1 cellular context compared by ENCODE assay signal in the genomic region with DNA sequence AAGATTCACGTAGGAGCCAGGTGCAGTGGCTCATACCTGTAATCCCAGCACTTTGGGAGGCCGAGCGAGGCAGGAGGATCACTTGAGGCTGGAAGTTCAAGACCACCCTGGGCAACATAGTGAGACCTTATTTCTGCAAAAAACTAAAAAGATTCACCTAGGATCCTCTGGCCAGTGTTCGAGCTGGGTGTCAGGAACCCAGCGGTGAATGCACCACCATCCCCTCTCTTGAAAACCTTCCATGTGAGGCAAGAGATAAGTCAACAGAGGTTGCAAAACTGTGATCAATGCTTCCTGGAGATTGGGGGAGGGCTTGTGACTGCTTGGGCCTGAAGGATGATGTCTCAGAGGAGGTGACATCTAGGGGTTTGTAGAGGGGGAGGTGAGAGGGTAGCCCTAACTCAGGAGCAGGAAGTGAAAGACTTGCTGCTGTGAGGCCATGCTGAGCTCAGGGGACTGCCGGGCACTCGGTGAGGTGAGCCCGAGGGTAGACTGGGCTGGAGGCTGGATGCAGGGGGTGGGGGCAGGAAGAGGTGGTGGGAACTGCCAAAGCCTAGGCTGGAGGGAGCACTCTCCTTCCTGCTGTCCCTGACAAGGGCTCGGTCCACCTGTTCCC.
TF ChIP-seq lines count a peak whose summit lies in the region.

No MANE protein-coding gene starts in this region.

TF ChIP-seq in HepG2, 621 proteins besides CTCF, POLR2A, EP300 and RAD21 (continued from another document and continues in another):
- TF ChIP-seq, protein P1, sequence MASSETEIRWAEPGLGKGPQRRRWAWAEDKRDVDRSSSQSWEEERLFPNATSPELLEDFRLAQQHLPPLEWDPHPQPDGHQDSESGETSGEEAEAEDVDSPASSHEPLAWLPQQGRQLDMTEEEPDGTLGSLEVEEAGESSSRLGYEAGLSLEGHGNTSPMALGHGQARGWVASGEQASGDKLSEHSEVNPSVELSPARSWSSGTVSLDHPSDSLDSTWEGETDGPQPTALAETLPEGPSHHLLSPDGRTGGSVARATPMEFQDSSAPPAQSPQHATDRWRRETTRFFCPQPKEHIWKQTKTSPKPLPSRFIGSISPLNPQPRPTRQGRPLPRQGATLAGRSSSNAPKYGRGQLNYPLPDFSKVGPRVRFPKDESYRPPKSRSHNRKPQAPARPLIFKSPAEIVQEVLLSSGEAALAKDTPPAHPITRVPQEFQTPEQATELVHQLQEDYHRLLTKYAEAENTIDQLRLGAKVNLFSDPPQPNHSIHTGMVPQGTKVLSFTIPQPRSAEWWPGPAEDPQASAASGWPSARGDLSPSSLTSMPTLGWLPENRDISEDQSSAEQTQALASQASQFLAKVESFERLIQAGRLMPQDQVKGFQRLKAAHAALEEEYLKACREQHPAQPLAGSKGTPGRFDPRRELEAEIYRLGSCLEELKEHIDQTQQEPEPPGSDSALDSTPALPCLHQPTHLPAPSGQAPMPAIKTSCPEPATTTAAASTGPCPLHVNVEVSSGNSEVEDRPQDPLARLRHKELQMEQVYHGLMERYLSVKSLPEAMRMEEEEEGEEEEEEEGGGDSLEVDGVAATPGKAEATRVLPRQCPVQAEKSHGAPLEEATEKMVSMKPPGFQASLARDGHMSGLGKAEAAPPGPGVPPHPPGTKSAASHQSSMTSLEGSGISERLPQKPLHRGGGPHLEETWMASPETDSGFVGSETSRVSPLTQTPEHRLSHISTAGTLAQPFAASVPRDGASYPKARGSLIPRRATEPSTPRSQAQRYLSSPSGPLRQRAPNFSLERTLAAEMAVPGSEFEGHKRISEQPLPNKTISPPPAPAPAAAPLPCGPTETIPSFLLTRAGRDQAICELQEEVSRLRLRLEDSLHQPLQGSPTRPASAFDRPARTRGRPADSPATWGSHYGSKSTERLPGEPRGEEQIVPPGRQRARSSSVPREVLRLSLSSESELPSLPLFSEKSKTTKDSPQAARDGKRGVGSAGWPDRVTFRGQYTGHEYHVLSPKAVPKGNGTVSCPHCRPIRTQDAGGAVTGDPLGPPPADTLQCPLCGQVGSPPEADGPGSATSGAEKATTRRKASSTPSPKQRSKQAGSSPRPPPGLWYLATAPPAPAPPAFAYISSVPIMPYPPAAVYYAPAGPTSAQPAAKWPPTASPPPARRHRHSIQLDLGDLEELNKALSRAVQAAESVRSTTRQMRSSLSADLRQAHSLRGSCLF (CRISPR knock-in tag; IDR thresholded peaks at IDR 0.05; ENCODE audit: borderline replicate concordance): no peak
- TF ChIP-seq, protein P2, sequence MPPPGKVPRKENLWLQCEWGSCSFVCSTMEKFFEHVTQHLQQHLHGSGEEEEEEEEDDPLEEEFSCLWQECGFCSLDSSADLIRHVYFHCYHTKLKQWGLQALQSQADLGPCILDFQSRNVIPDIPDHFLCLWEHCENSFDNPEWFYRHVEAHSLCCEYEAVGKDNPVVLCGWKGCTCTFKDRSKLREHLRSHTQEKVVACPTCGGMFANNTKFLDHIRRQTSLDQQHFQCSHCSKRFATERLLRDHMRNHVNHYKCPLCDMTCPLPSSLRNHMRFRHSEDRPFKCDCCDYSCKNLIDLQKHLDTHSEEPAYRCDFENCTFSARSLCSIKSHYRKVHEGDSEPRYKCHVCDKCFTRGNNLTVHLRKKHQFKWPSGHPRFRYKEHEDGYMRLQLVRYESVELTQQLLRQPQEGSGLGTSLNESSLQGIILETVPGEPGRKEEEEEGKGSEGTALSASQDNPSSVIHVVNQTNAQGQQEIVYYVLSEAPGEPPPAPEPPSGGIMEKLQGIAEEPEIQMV (CRISPR knock-in tag; IDR thresholded peaks at IDR 0.05; ENCODE audit: low read depth): no peak; the same call in 1 of the 2 replicates
- TF ChIP-seq ZKSCAN8 (CRISPR knock-in tag; IDR thresholded peaks at IDR 0.05; ENCODE audit: borderline replicate concordance): peak; percentile 72; the same call in 1 of the 2 replicates
- no peak for TF ChIP-seq SALL2 (CRISPR knock-in tag; IDR thresholded peaks at IDR 0.05)
- TF ChIP-seq, protein P3, sequence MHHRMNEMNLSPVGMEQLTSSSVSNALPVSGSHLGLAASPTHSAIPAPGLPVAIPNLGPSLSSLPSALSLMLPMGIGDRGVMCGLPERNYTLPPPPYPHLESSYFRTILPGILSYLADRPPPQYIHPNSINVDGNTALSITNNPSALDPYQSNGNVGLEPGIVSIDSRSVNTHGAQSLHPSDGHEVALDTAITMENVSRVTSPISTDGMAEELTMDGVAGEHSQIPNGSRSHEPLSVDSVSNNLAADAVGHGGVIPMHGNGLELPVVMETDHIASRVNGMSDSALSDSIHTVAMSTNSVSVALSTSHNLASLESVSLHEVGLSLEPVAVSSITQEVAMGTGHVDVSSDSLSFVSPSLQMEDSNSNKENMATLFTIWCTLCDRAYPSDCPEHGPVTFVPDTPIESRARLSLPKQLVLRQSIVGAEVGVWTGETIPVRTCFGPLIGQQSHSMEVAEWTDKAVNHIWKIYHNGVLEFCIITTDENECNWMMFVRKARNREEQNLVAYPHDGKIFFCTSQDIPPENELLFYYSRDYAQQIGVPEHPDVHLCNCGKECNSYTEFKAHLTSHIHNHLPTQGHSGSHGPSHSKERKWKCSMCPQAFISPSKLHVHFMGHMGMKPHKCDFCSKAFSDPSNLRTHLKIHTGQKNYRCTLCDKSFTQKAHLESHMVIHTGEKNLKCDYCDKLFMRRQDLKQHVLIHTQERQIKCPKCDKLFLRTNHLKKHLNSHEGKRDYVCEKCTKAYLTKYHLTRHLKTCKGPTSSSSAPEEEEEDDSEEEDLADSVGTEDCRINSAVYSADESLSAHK (CRISPR knock-in tag; IDR thresholded peaks at IDR 0.05; ENCODE audit: borderline replicate concordance): no peak
- no peak for TF ChIP-seq ZNF781 (CRISPR knock-in tag; IDR thresholded peaks at IDR 0.05; ENCODE audit: borderline replicate concordance, not compliant biosample characterization)
- TF ChIP-seq ZNF264 (CRISPR knock-in tag; IDR thresholded peaks at IDR 0.05): no peak
- no peak for TF ChIP-seq RARG (CRISPR knock-in tag; IDR thresholded peaks at IDR 0.05; ENCODE audit: low read depth)
- TF ChIP-seq TEAD3 (CRISPR knock-in tag; optimal IDR thresholded peaks at IDR 0.05; ENCODE audit: borderline replicate concordance): peak; percentile 81
- no peak for TF ChIP-seq NFKB2 (CRISPR knock-in tag; IDR thresholded peaks at IDR 0.05; ENCODE audit: borderline replicate concordance)
- TF ChIP-seq HNRNPUL1 (IDR thresholded peaks at IDR 0.05; ENCODE audit: low read depth, low read length): no peak
- TF ChIP-seq, protein P4, sequence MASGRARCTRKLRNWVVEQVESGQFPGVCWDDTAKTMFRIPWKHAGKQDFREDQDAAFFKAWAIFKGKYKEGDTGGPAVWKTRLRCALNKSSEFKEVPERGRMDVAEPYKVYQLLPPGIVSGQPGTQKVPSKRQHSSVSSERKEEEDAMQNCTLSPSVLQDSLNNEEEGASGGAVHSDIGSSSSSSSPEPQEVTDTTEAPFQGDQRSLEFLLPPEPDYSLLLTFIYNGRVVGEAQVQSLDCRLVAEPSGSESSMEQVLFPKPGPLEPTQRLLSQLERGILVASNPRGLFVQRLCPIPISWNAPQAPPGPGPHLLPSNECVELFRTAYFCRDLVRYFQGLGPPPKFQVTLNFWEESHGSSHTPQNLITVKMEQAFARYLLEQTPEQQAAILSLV (CRISPR knock-in tag; IDR thresholded peaks at IDR 0.05; ENCODE audit: borderline replicate concordance): peak; percentile 78; the same call in 1 of the 2 replicates
- 0 out of 2 replicates have a peak, but pooled peaks have one; percentile 13 for TF ChIP-seq TBX3 (IDR thresholded peaks at IDR 0.05; ENCODE audit: borderline replicate concordance)
- TF ChIP-seq, protein P5, sequence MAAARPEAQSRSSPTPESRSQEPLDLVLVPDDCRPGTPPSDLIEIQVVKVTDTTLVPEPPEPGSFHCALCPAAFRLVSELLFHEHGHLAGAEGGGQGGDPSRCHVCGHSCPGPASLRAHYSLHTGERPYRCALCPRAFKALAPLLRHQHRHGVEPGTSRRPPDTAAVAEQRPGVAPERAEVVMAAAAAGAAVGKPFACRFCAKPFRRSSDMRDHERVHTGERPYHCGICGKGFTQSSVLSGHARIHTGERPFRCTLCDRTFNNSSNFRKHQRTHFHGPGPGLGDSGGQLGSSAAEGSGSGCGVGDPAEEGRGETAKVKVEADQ (CRISPR knock-in tag; IDR thresholded peaks at IDR 0.05; ENCODE audit: borderline replicate concordance): peak; percentile 39; the same call in 1 of the 2 replicates
- no peak for TF ChIP-seq HMGA1 (CRISPR knock-in tag; conservative IDR thresholded peaks at IDR 0.05)
- TF ChIP-seq ZNF235 (CRISPR knock-in tag; IDR thresholded peaks at IDR 0.05; ENCODE audit: borderline replicate concordance): no peak
- TF ChIP-seq, protein P6, sequence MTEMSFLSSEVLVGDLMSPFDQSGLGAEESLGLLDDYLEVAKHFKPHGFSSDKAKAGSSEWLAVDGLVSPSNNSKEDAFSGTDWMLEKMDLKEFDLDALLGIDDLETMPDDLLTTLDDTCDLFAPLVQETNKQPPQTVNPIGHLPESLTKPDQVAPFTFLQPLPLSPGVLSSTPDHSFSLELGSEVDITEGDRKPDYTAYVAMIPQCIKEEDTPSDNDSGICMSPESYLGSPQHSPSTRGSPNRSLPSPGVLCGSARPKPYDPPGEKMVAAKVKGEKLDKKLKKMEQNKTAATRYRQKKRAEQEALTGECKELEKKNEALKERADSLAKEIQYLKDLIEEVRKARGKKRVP (CRISPR knock-in tag; IDR thresholded peaks at IDR 0.05): peak in 1 of 2 experiments; percentile 84; a peak in 2 of 4 replicates
- peak; percentile 74; the same call in 1 of the 2 replicates for TF ChIP-seq NR2F2 (IDR thresholded peaks at IDR 0.05; ENCODE audit: borderline replicate concordance, low read depth)
- TF ChIP-seq ZNF446 (CRISPR knock-in tag; IDR thresholded peaks at IDR 0.05): no peak
- TF ChIP-seq MAX (IDR thresholded peaks at IDR 0.05): peak; percentile 81
- TF ChIP-seq, protein P7, sequence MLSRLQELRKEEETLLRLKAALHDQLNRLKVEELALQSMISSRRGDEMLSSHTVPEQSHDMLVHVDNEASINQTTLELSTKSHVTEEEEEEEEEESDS (CRISPR knock-in tag; IDR thresholded peaks at IDR 0.05; ENCODE audit: borderline replicate concordance): peak; percentile 57; the same call in 1 of the 2 replicates
- TF ChIP-seq, protein P8, sequence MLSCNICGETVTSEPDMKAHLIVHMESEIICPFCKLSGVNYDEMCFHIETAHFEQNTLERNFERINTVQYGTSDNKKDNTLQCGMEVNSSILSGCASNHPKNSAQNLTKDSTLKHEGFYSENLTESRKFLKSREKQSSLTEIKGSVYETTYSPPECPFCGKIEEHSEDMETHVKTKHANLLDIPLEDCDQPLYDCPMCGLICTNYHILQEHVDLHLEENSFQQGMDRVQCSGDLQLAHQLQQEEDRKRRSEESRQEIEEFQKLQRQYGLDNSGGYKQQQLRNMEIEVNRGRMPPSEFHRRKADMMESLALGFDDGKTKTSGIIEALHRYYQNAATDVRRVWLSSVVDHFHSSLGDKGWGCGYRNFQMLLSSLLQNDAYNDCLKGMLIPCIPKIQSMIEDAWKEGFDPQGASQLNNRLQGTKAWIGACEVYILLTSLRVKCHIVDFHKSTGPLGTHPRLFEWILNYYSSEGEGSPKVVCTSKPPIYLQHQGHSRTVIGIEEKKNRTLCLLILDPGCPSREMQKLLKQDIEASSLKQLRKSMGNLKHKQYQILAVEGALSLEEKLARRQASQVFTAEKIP (CRISPR knock-in tag; IDR thresholded peaks at IDR 0.05; ENCODE audit: borderline replicate concordance): no peak
- TF ChIP-seq HIVEP1 (CRISPR knock-in tag; IDR thresholded peaks at IDR 0.05): peak; percentile 91
- no peak for TF ChIP-seq E2F1 (CRISPR knock-in tag; IDR thresholded peaks at IDR 0.05)
- TF ChIP-seq, protein P9, sequence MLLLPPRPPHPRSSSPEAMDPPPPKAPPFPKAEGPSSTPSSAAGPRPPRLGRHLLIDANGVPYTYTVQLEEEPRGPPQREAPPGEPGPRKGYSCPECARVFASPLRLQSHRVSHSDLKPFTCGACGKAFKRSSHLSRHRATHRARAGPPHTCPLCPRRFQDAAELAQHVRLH (CRISPR knock-in tag; IDR thresholded peaks at IDR 0.05; ENCODE audit: borderline replicate concordance, low read depth): peak; percentile 87
- TF ChIP-seq ISL2 (CRISPR knock-in tag; IDR thresholded peaks at IDR 0.05): peak; percentile 73; the same call in 1 of the 2 replicates
- TF ChIP-seq ZNF367 (CRISPR knock-in tag; IDR thresholded peaks at IDR 0.05; ENCODE audit: borderline replicate concordance): no peak
- no peak for TF ChIP-seq MZF1 (CRISPR knock-in tag; IDR thresholded peaks at IDR 0.05; ENCODE audit: borderline replicate concordance)
- peak; percentile 74; the same call in 1 of the 2 replicates for TF ChIP-seq ZNF567 (CRISPR knock-in tag; IDR thresholded peaks at IDR 0.05; ENCODE audit: borderline replicate concordance)
- TF ChIP-seq ZNF326 (CRISPR knock-in tag; IDR thresholded peaks at IDR 0.05; ENCODE audit: borderline replicate concordance): no peak
- TF ChIP-seq ARNT (IDR thresholded peaks at IDR 0.05): no peak
- TF ChIP-seq ETV6 (CRISPR knock-in tag; conservative IDR thresholded peaks at IDR 0.05): 0 out of 2 replicates have a peak, but pooled peaks have one; percentile 43
- TF ChIP-seq ZGPAT (CRISPR knock-in tag; IDR thresholded peaks at IDR 0.05): peak; percentile 86
- TF ChIP-seq POLR2AphosphoS5 (IDR thresholded peaks at IDR 0.05; ENCODE audit: low read depth, low read length): no peak
- no peak for TF ChIP-seq NR0B2 (CRISPR knock-in tag; IDR thresholded peaks at IDR 0.05)
- TF ChIP-seq SP2 (CRISPR knock-in tag; IDR thresholded peaks at IDR 0.05): no peak
- TF ChIP-seq YEATS4 (CRISPR knock-in tag; IDR thresholded peaks at IDR 0.05; ENCODE audit: borderline replicate concordance): peak; percentile 57; the same call in 1 of the 2 replicates
